Comparison of ENCODE assay signal across 10 cellular contexts in the genomic region with DNA sequence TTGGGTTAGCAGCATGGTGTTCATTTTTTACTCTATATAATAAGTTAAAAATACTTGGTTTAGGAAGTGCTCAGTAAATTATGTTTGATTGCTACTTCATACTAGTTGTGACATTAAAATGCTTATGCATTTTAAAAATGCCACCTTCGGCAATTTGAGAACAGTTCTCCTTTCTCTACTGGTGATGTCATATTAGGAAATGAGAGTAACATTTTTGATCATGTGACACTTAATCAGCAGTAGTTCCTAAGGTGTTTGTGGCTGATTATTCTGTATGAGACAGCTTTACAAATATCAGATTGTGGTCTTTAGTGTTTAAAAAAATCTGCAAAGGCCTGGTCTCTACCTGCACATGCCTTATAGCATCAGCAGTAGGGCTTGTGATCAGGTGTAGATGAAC. TPM values are rescaled to one million over a fixed set of nuclear protein-coding genes. Genes with fewer than 3 reads are reported as not detected.
DNase-seq lines count a peak whose midpoint lies in the region; TF ChIP-seq lines count a peak whose summit lies in the region.
"Had no signal": no experiment of that assay in that cellular context is flagged by ENCODE, and none has a peak within 500 bp of the region (broad histone marks: within the 10 kb centered on the region; RNA-seq: fewer than 3 reads in every experiment).

No MANE protein-coding gene starts in this region.

- no peak overlapping the region for H3K4me3 ChIP-seq in mammary epithelial cell (replicated peaks in 1 of 3; ENCODE audit: insufficient read depth in 1 of 3, low read depth in 2 of 3, low read length in 3 of 3)
- H3K4me3 ChIP-seq: SJSA1 had no signal

- CTCF ChIA-PET in mammary epithelial cell (lab: Charles Lee; ENCODE audit: low non-redundant PET) = no interaction called here

- H3K9me3 ChIP-seq in mammary epithelial cell (replicated peaks; ENCODE audit: insufficient read depth, low read length) = no peaks in the 10 kb centered on the region
- H3K9me3 ChIP-seq: SJSA1 had no signal

- peak overlapping the region; percentile 4 for H3K4me2 ChIP-seq in mammary epithelial cell (ENCODE audit: insufficient read depth, low read depth, low read length)

- peaks cover 24% of the 10 kb centered on the region for H3K36me3 ChIP-seq in mammary epithelial cell (ENCODE audit: insufficient read depth, low read length)

- intact Hi-C loops in activated CD4-positive, alpha-beta T cell treated with anti-CD3 and anti-CD28 coated beads, Interleukin-2, amount 10 ng/mL, durations not matched to agents 24 days and 14 days (cut with micrococcal nuclease) = loop anchor here (1.0 kb wide), 1 partner anchor 34 kb away; no protein-coding TSS in a partner anchor
- intact Hi-C loops in mammary epithelial cell (cut with micrococcal nuclease) = no loop called here

- no peak for TF ChIP-seq CTCF in mammary epithelial cell (conservative IDR thresholded peaks at IDR 0.05 in 1 of 2, IDR thresholded peaks at IDR 0.05 in 1 of 2; ENCODE audit: extremely low read depth in 1 of 2, insufficient read depth in 1 of 2, low read depth in 1 of 2, low read length in 2 of 2)

- H3K79me2 ChIP-seq in mammary epithelial cell (ENCODE audit: insufficient read depth, low read length) = peaks cover 87% of the 10 kb centered on the region

- H3K9me3 Mint-ChIP-seq in activated CD4-positive, alpha-beta T cell treated with anti-CD3 and anti-CD28 coated beads, Interleukin-2, amount 10 ng/mL, durations not matched to agents 24 days and 14 days = no peaks in the 10 kb centered on the region

- H3K27me3 ChIP-seq in mammary epithelial cell (ENCODE audit: insufficient read depth, low read length) = no peaks in the 10 kb centered on the region
- H3K27me3 ChIP-seq: SJSA1 had no signal

- in situ Hi-C loops in mammary epithelial cell (cut with MboI; ENCODE audit: low sequenced_read_pairs in 2 of 2) = no loop called here

- no peak overlapping the region for H3K9ac ChIP-seq in mammary epithelial cell (ENCODE audit: insufficient read depth, low read length)

- no peak for DNase-seq in activated CD4-positive, alpha-beta T cell treated with anti-CD3 and anti-CD28 coated beads, Interleukin-2, amount 10 ng/mL, durations not matched to agents 24 days and 14 days
- DNase-seq in activated CD4-positive, alpha-beta T cell treated with anti-CD3 and anti-CD28 coated beads for 1 hour = no peak
- DNase-seq in NOMO-1 treated with DMSO at 0.1 percent for 48 hours (lab: John Stamatoyannopoulos, UW; ENCODE audit: unreplicated experiment) (peak; percentile 59), mammary epithelial cell (peak; percentile 24), renal cortical epithelial cell (ENCODE audit: low read depth) (peak; percentile 42), NK-92 (lab: John Stamatoyannopoulos, UW; ENCODE audit: unreplicated experiment) (no peak), NCI-H345 treated with DMSO at 0.1 percent for 48 hours (lab: John Stamatoyannopoulos, UW; ENCODE audit: unreplicated experiment) (no peak)
- no peak for DNase-seq in effector CD4-positive, alpha-beta T cell
- DNase-seq: foreskin melanocyte had no signal

- H3K4me3 Mint-ChIP-seq in activated CD4-positive, alpha-beta T cell treated with anti-CD3 and anti-CD28 coated beads, Interleukin-2, amount 10 ng/mL, durations not matched to agents 24 days and 14 days = peak overlapping the region; percentile 58

- peaks cover 2% of the 10 kb centered on the region for H3K27me3 Mint-ChIP-seq in activated CD4-positive, alpha-beta T cell treated with anti-CD3 and anti-CD28 coated beads, Interleukin-2, amount 10 ng/mL, durations not matched to agents 24 days and 14 days

- peak overlapping the region; percentile 70 for H3K27ac Mint-ChIP-seq in activated CD4-positive, alpha-beta T cell treated with anti-CD3 and anti-CD28 coated beads, Interleukin-2, amount 10 ng/mL, durations not matched to agents 24 days and 14 days

- H3K27ac ChIP-seq in mammary epithelial cell (ENCODE audit: insufficient read depth, low read depth, low read length) = no peak overlapping the region
- H3K27ac ChIP-seq: SJSA1 had no signal

- peaks cover 44% of the 10 kb centered on the region for H3K4me1 Mint-ChIP-seq in activated CD4-positive, alpha-beta T cell treated with anti-CD3 and anti-CD28 coated beads, Interleukin-2, amount 10 ng/mL, durations not matched to agents 24 days and 14 days

- H3K4me1 ChIP-seq in mammary epithelial cell (ENCODE audit: insufficient read depth, low read length) = peaks cover 22% of the 10 kb centered on the region

- no peak overlapping the region for H2AFZ ChIP-seq in mammary epithelial cell (ENCODE audit: low read depth, low read length)

- peaks cover 62% of the 10 kb centered on the region for H3K36me3 Mint-ChIP-seq in activated CD4-positive, alpha-beta T cell treated with anti-CD3 and anti-CD28 coated beads, Interleukin-2, amount 10 ng/mL, durations not matched to agents 24 days and 14 days (ENCODE audit: low read depth)

- peaks cover 5% of the 10 kb centered on the region for H4K20me1 ChIP-seq in mammary epithelial cell (ENCODE audit: insufficient read depth, low read length)

- 50% methylated on average over 1 of the region's 1 CpG for WGBS in mammary epithelial cell (ENCODE audit: low coverage, missing lambda C conversion rate)

- no TSS peak for BruUV-seq in mammary epithelial cell (replicated peaks; lab: Mats Ljungman, UMichigan)

- dilution Hi-C loops in mammary epithelial cell (cut with HindIII; ENCODE audit: low sequenced_read_pairs) = no loop called here

RNA-seq across cellular contexts. Expression of a gene that starts 4.4 kb away (rescaled TPM):
- 10.3 and 14.7 TPM in 2 replicates for total RNA-seq in activated CD4-positive, alpha-beta T cell treated with anti-CD3 and anti-CD28 coated beads, Interleukin-2, amount 10 ng/mL, durations not matched to agents 24 days and 14 days
- total RNA-seq in mammary epithelial cell = 10 to 100 TPM; 13.2 to 15.8 TPM
- 11.5 TPM for polyA plus RNA-seq in mammary epithelial cell
- polyA minus RNA-seq in mammary epithelial cell = 2.6 TPM
- 15.6 and 20.0 TPM in 2 replicates for total RNA-seq in renal cortical epithelial cell

RNA-seq across cellular contexts. Expression of a gene that starts 15.8 kb away (rescaled TPM):
- total RNA-seq in activated CD4-positive, alpha-beta T cell treated with anti-CD3 and anti-CD28 coated beads, Interleukin-2, amount 10 ng/mL, durations not matched to agents 24 days and 14 days = 57.0 and 59.9 TPM in 2 replicates
- total RNA-seq in mammary epithelial cell (10 to 100 TPM; 22.0 to 28.5 TPM), renal cortical epithelial cell (17.0 and 35.9 TPM in 2 replicates)
- 39.2 TPM for polyA plus RNA-seq in mammary epithelial cell
- polyA minus RNA-seq in mammary epithelial cell = 12.5 TPM

RNA-seq across cellular contexts. Expression of a gene that starts 54.9 kb away (rescaled TPM):
- 13.6 and 14.2 TPM in 2 replicates for total RNA-seq in activated CD4-positive, alpha-beta T cell treated with anti-CD3 and anti-CD28 coated beads, Interleukin-2, amount 10 ng/mL, durations not matched to agents 24 days and 14 days
- total RNA-seq in mammary epithelial cell = 1 to 10 TPM; 6.6 to 8.8 TPM
- 2.3 TPM for polyA plus RNA-seq in mammary epithelial cell
- polyA minus RNA-seq in mammary epithelial cell = not detected
- 4.0 and 10.1 TPM in 2 replicates for total RNA-seq in renal cortical epithelial cell

Comparison
In these comparisons a context has a peak if more than half of its experiments do, and no peak if none do; other contexts are left out.
1. DNase-seq: peak in NOMO-1 treated with DMSO at 0.1 percent for 48 hours (single experiment), mammary epithelial cell (single experiment) and renal cortical epithelial cell (single experiment); none in activated CD4-positive, alpha-beta T cell treated with anti-CD3 and anti-CD28 coated beads, Interleukin-2, amount 10 ng/mL, durations not matched to agents 24 days and 14 days (single experiment), activated CD4-positive, alpha-beta T cell treated with anti-CD3 and anti-CD28 coated beads for 1 hour (single experiment), NK-92 (single experiment), effector CD4-positive, alpha-beta T cell (single experiment) and NCI-H345 treated with DMSO at 0.1 percent for 48 hours (single experiment).